1 cellular context compared by ENCODE assay signal in the genomic region with DNA sequence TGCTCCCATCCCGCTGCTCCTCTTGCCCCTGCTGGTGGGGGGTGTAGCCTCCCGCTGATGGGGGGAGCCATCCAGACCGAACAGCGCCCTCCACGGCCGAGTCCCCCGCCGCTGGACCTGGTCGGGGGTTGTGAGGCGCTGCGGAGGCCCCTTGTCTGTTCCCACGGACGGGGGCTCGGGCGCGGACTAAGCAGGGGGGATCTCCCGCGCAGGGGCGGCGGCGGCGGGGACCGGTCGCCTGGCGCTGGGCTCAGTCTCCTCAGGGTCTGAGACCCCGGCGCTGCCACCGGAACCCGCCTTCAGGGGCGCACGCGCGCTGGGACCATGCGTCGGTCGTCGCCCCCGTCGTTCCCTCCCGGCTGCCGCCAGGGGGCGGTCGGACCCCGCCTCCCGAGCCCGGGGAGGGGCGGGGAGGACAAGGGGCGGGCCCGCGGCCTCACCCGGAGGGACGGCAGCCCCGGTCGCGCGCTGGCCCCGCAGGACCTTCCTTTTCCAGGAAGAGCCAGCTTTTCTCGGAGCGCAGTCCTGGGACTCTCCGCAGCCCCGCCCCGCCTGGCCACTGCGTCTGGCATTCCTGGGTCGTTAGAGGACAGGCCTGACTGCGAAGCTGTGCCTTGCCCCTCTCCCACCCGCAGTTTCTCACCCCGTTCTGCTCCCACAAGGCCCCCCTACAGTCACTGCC.
TF ChIP-seq lines count a peak whose summit lies in the region.

No MANE protein-coding gene starts in this region.

TF ChIP-seq in HepG2, 621 proteins besides CTCF, POLR2A, EP300 and RAD21 (continued from another document and continues in another):
- TF ChIP-seq, protein P1, sequence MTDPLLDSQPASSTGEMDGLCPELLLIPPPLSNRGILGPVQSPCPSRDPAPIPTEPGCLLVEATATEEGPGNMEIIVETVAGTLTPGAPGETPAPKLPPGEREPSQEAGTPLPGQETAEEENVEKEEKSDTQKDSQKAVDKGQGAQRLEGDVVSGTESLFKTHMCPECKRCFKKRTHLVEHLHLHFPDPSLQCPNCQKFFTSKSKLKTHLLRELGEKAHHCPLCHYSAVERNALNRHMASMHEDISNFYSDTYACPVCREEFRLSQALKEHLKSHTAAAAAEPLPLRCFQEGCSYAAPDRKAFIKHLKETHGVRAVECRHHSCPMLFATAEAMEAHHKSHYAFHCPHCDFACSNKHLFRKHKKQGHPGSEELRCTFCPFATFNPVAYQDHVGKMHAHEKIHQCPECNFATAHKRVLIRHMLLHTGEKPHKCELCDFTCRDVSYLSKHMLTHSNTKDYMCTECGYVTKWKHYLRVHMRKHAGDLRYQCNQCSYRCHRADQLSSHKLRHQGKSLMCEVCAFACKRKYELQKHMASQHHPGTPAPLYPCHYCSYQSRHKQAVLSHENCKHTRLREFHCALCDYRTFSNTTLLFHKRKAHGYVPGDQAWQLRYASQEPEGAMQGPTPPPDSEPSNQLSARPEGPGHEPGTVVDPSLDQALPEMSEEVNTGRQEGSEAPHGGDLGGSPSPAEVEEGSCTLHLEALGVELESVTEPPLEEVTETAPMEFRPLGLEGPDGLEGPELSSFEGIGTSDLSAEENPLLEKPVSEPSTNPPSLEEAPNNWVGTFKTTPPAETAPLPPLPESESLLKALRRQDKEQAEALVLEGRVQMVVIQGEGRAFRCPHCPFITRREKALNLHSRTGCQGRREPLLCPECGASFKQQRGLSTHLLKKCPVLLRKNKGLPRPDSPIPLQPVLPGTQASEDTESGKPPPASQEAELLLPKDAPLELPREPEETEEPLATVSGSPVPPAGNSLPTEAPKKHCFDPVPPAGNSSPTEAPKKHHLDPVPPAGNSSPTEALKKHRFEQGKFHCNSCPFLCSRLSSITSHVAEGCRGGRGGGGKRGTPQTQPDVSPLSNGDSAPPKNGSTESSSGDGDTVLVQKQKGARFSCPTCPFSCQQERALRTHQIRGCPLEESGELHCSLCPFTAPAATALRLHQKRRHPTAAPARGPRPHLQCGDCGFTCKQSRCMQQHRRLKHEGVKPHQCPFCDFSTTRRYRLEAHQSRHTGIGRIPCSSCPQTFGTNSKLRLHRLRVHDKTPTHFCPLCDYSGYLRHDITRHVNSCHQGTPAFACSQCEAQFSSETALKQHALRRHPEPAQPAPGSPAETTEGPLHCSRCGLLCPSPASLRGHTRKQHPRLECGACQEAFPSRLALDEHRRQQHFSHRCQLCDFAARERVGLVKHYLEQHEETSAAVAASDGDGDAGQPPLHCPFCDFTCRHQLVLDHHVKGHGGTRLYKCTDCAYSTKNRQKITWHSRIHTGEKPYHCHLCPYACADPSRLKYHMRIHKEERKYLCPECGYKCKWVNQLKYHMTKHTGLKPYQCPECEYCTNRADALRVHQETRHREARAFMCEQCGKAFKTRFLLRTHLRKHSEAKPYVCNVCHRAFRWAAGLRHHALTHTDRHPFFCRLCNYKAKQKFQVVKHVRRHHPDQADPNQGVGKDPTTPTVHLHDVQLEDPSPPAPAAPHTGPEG (CRISPR knock-in tag; IDR thresholded peaks at IDR 0.05) = peak; percentile 36; the same call in 1 of the 2 replicates
- TF ChIP-seq ZEB1 (IDR thresholded peaks at IDR 0.05; ENCODE audit: insufficient replicate concordance, low read depth) (no peak), ZSCAN30 (CRISPR knock-in tag; IDR thresholded peaks at IDR 0.05) (no peak), NR2F6 (IDR thresholded peaks at IDR 0.05) (no peak), NR2F6 (CRISPR knock-in tag; IDR thresholded peaks at IDR 0.05) (no peak), KAT2B (IDR thresholded peaks at IDR 0.05; ENCODE audit: borderline replicate concordance, low read depth, low read length) (no peak), PRMT3 (CRISPR knock-in tag; IDR thresholded peaks at IDR 0.05; ENCODE audit: borderline replicate concordance, low read depth) (peak; percentile 72; the same call in 1 of the 2 replicates), IRF1 (CRISPR knock-in tag; IDR thresholded peaks at IDR 0.05; ENCODE audit: low read depth) (0 out of 2 replicates have a peak, but pooled peaks have one; percentile 38), ZBTB42 (CRISPR knock-in tag; IDR thresholded peaks at IDR 0.05) (no peak), ZNF143 (CRISPR knock-in tag; IDR thresholded peaks at IDR 0.05) (no peak), CCAR2 (optimal IDR thresholded peaks at IDR 0.05; ENCODE audit: low read depth, low read length) (no peak), ZBTB33 (CRISPR knock-in tag; IDR thresholded peaks at IDR 0.05) (no peak), TIGD3 (CRISPR knock-in tag; IDR thresholded peaks at IDR 0.05; ENCODE audit: borderline replicate concordance) (no peak), KIAA2018 (CRISPR knock-in tag; IDR thresholded peaks at IDR 0.05; ENCODE audit: borderline replicate concordance) (no peak), ZNF17 (CRISPR knock-in tag; IDR thresholded peaks at IDR 0.05) (no peak), SMARCE1 (IDR thresholded peaks at IDR 0.05; ENCODE audit: borderline replicate concordance) (no peak), ZNF761 (CRISPR knock-in tag; conservative IDR thresholded peaks at IDR 0.05) (no peak; the same call in 1 of the 2 replicates)
- TF ChIP-seq, protein P2, sequence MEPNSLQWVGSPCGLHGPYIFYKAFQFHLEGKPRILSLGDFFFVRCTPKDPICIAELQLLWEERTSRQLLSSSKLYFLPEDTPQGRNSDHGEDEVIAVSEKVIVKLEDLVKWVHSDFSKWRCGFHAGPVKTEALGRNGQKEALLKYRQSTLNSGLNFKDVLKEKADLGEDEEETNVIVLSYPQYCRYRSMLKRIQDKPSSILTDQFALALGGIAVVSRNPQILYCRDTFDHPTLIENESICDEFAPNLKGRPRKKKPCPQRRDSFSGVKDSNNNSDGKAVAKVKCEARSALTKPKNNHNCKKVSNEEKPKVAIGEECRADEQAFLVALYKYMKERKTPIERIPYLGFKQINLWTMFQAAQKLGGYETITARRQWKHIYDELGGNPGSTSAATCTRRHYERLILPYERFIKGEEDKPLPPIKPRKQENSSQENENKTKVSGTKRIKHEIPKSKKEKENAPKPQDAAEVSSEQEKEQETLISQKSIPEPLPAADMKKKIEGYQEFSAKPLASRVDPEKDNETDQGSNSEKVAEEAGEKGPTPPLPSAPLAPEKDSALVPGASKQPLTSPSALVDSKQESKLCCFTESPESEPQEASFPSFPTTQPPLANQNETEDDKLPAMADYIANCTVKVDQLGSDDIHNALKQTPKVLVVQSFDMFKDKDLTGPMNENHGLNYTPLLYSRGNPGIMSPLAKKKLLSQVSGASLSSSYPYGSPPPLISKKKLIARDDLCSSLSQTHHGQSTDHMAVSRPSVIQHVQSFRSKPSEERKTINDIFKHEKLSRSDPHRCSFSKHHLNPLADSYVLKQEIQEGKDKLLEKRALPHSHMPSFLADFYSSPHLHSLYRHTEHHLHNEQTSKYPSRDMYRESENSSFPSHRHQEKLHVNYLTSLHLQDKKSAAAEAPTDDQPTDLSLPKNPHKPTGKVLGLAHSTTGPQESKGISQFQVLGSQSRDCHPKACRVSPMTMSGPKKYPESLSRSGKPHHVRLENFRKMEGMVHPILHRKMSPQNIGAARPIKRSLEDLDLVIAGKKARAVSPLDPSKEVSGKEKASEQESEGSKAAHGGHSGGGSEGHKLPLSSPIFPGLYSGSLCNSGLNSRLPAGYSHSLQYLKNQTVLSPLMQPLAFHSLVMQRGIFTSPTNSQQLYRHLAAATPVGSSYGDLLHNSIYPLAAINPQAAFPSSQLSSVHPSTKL (CRISPR knock-in tag; IDR thresholded peaks at IDR 0.05) = peak; percentile 58; the same call in 1 of the 2 replicates
- TF ChIP-seq, protein P3, sequence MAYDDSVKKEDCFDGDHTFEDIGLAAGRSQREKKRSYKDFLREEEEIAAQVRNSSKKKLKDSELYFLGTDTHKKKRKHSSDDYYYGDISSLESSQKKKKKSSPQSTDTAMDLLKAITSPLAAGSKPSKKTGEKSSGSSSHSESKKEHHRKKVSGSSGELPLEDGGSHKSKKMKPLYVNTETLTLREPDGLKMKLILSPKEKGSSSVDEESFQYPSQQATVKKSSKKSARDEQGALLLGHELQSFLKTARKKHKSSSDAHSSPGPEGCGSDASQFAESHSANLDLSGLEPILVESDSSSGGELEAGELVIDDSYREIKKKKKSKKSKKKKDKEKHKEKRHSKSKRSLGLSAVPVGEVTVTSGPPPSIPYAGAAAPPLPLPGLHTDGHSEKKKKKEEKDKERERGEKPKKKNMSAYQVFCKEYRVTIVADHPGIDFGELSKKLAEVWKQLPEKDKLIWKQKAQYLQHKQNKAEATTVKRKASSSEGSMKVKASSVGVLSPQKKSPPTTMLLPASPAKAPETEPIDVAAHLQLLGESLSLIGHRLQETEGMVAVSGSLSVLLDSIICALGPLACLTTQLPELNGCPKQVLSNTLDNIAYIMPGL (CRISPR knock-in tag; IDR thresholded peaks at IDR 0.05; ENCODE audit: borderline replicate concordance in 1 of 2, low read depth in 1 of 2) = peak; percentile 96 to 97
